Comparison of ENCODE assay signal across 28 cellular contexts in the genomic region with DNA sequence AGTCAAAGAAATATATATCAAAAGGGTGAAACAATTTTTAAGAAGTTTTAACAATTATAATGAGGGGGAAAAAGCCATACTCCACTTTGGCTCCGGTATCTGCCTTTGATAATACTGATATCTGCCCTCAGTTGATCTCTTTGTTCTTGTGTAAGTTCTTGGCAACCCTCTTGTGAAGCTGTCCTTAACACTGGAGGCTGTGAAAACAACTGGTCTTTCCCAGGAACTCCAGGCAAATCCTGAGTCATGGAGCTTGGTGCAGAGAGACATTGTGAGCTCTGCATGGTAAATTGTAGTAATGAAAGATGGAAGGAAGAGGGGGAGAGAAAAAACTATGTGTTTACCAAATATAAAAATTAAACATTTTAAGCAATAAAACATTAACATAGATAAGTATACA. TPM values are rescaled to one million over a fixed set of nuclear protein-coding genes. Genes with fewer than 3 reads are reported as not detected.
DNase-seq lines count a peak whose midpoint lies in the region; ATAC-seq and TF ChIP-seq lines count a peak whose summit lies in the region.
"Had no signal": no experiment of that assay in that cellular context is flagged by ENCODE, and none has a peak within 500 bp of the region (broad histone marks: within the 10 kb centered on the region; RNA-seq: fewer than 3 reads in every experiment).

No MANE protein-coding gene starts in this region.

- CTCF ChIA-PET in IMR-90 (lab: Yijun Ruan, JAX) (no interaction called here), WTC11 (lab: Charles Lee) (interaction anchor here (1.0 kb wide), 1 partner anchor 28 kb away, joined by 3 read pairs; no protein-coding TSS in a partner anchor)
- CTCF ChIA-PET in activated CD8-positive, alpha-beta T cell treated with anti-CD3 and anti-CD28 coated beads for 36 hours (lab: Charles Lee) = interaction anchor here (0.8 to 1.4 kb wide), 2 partner anchors 28 to 41 kb away, joined by 4 read pairs; no protein-coding TSS in a partner anchor

- H2AFZ ChIP-seq in IMR-90 (replicated peaks; ENCODE audit: low read length, poor library complexity) = no peak overlapping the region

- no peak overlapping the region for H3K27ac ChIP-seq in IMR-90 (ENCODE audit: insufficient read depth, low read length)
- H3K27ac ChIP-seq: C4-2B, esophagus squamous epithelium, right lobe of liver, WERI-Rb-1 had no signal

- no peak overlapping the region for H3K14ac ChIP-seq in IMR-90 (replicated peaks; ENCODE audit: low read depth, low read length)

- no peak overlapping the region for H3K18ac ChIP-seq in IMR-90 (ENCODE audit: low read depth, low read length)

- H3K27me3 ChIP-seq in IMR-90 (ENCODE audit: control insufficient read depth, insufficient read depth, low read length) = no peaks in the 10 kb centered on the region
- H3K27me3 ChIP-seq: esophagus squamous epithelium, right lobe of liver had no signal

- H2BK120ac ChIP-seq in IMR-90 (ENCODE audit: low read depth, low read length) = no peak overlapping the region

- dilution Hi-C loops in IMR-90 (cut with HindIII; ENCODE audit: low sequenced_read_pairs, unreplicated experiment) = no loop called here

- no peak overlapping the region for H4K5ac ChIP-seq in IMR-90 (ENCODE audit: low read depth, low read length)

- DNase-seq in IMR-90 = peak; percentile 33
- DNase-seq in cardiac fibroblast (ENCODE audit: low read depth in 2 of 2) = peak; percentile 7 to 46
- DNase-seq in left cardiac atrium = no peak
- peak; percentile 29 for DNase-seq in pons (ENCODE audit: low spot score)
- DNase-seq in activated CD8-positive, alpha-beta T cell treated with anti-CD3 and anti-CD28 coated beads for 36 hours = no peak
- no peak for DNase-seq in WTC11 (ENCODE audit: low spot score)
- DNase-seq: activated CD8-positive, alpha-beta memory T cell treated with anti-CD3 and anti-CD28 coated beads, Interleukin-2, amount 50 U/mL, for 4 hours; Calu3; cortex of kidney; endodermal cell; esophagus squamous epithelium; glutamatergic neuron; naive thymus-derived CD8-positive, alpha-beta T cell; NCI-H1105; NCI-H1930; NCI-H226; NCI-H774; right lobe of liver; stimulated activated naive CD8-positive, alpha-beta T cell treated with anti-CD3 and anti-CD28 coated beads, Interleukin-15, Interleukin-2, amounts not matched to agents 100 U/mL and 50 U/mL, for 24 hours; WERI-Rb-1 had no signal

- no peak overlapping the region for H3K4me2 ChIP-seq in IMR-90 (ENCODE audit: low read depth, low read length)

- TF ChIP-seq CTCF in IMR-90 (conservative IDR thresholded peaks at IDR 0.05; ENCODE audit: low read depth, low read length) (no peak), cardiac fibroblast (IDR thresholded peaks at IDR 0.05; ENCODE audit: low read depth, low read length) (no peak), WTC11 (IDR thresholded peaks at IDR 0.05) (no peak)
- TF ChIP-seq CTCF in activated CD8-positive, alpha-beta T cell treated with anti-CD3 and anti-CD28 coated beads for 36 hours (IDR thresholded peaks at IDR 0.05) = no peak

- no peaks in the 10 kb centered on the region for H3K4me1 Mint-ChIP-seq in activated CD8-positive, alpha-beta T cell treated with anti-CD3 and anti-CD28 coated beads for 36 hours (ENCODE audit: low read depth)
- H3K4me1 Mint-ChIP-seq in WTC11 = no peaks in the 10 kb centered on the region
- H3K4me1 Mint-ChIP-seq: brain had no signal

- H2AK5ac ChIP-seq in IMR-90 (ENCODE audit: low read depth, low read length) = no peak overlapping the region

- no peak overlapping the region for H2BK15ac ChIP-seq in IMR-90 (ENCODE audit: low read depth, low read length)

- H3K4me3 ChIP-seq in IMR-90 (ENCODE audit: insufficient read depth, low read depth, low read length) = no peak overlapping the region
- H3K4me3 ChIP-seq in cardiac fibroblast (replicated peaks in 1 of 2; ENCODE audit: low read depth in 2 of 2, low read length in 2 of 2) = no peak overlapping the region
- H3K4me3 ChIP-seq: esophagus squamous epithelium, GM12878, HAP-1, right lobe of liver had no signal

- no peak overlapping the region for H3K23ac ChIP-seq in IMR-90 (ENCODE audit: low read depth, low read length)

- H3K36me3 Mint-ChIP-seq in activated CD8-positive, alpha-beta T cell treated with anti-CD3 and anti-CD28 coated beads for 36 hours (ENCODE audit: low read depth) = peaks cover 13% of the 10 kb centered on the region
- peaks cover 46% of the 10 kb centered on the region for H3K36me3 Mint-ChIP-seq in WTC11

- TF ChIP-seq RAD21 in IMR-90 (IDR thresholded peaks at IDR 0.05; ENCODE audit: low read length) = no peak

- no peak overlapping the region for H3K4ac ChIP-seq in IMR-90 (ENCODE audit: low read depth, low read length)

- no peaks in the 10 kb centered on the region for H3K4me1 ChIP-seq in IMR-90 (ENCODE audit: control insufficient read depth, insufficient read depth, low read length)
- H3K4me1 ChIP-seq: esophagus squamous epithelium, HAP-1, right lobe of liver had no signal

- peaks cover 4% of the 10 kb centered on the region; the same call in 1 of the 2 replicates for H3K9me1 ChIP-seq in IMR-90 (ENCODE audit: insufficient read depth, low read length)

- H3K27me3 Mint-ChIP-seq in activated CD8-positive, alpha-beta T cell treated with anti-CD3 and anti-CD28 coated beads for 36 hours = no peaks in the 10 kb centered on the region
- no peaks in the 10 kb centered on the region for H3K27me3 Mint-ChIP-seq in WTC11 (ENCODE audit: low read depth)
- H3K27me3 Mint-ChIP-seq: brain; naive thymus-derived CD8-positive, alpha-beta T cell had no signal

- H3K79me1 ChIP-seq in IMR-90 (ENCODE audit: low read depth in 1 of 2, low read length in 2 of 2) = no peaks in the 10 kb centered on the region

- H2BK5ac ChIP-seq in IMR-90 (ENCODE audit: low read depth, low read length, poor library complexity, severe bottlenecking) = no peak overlapping the region

- no peak overlapping the region for H2BK20ac ChIP-seq in IMR-90 (ENCODE audit: low read depth, low read length)

- peaks cover 25% of the 10 kb centered on the region for H3K36me3 ChIP-seq in IMR-90 (ENCODE audit: control insufficient read depth, insufficient read depth, low read length)

- no peak overlapping the region for H2AK9ac ChIP-seq in IMR-90 (replicated peaks; ENCODE audit: low read depth, low read length, poor library complexity)

- BruUV-seq in IMR-90 (replicated peaks; lab: Mats Ljungman, UMichigan) = no TSS peak

- H4K20me1 ChIP-seq in IMR-90 (ENCODE audit: insufficient read depth, low read length) = no peaks in the 10 kb centered on the region

- no peaks in the 10 kb centered on the region for H3K9me3 ChIP-seq in IMR-90 (ENCODE audit: control insufficient read depth, insufficient read depth, low read length)
- H3K9me3 ChIP-seq: esophagus squamous epithelium, HAP-1, right lobe of liver had no signal

- intact Hi-C loops in IMR-90 (cut with micrococcal nuclease) (no loop called here), left cardiac atrium (cut with DNase I) (no loop called here)
- intact Hi-C loops in activated CD8-positive, alpha-beta T cell treated with anti-CD3 and anti-CD28 coated beads for 36 hours (cut with micrococcal nuclease) = no loop called here

- no peaks in the 10 kb centered on the region for H3K9me3 Mint-ChIP-seq in activated CD8-positive, alpha-beta T cell treated with anti-CD3 and anti-CD28 coated beads for 36 hours
- no peaks in the 10 kb centered on the region for H3K9me3 Mint-ChIP-seq in WTC11
- H3K9me3 Mint-ChIP-seq: brain; naive thymus-derived CD8-positive, alpha-beta T cell; T-helper 2 cell treated with Interferon-gamma antibody and Interleukin-4, amounts not matched to agents 5 μg/mL and 100 μg/mL, for 36 hours had no signal

- POLR2A ChIA-PET in IMR-90 (lab: Charles Lee; ENCODE audit: unreplicated experiment) = no interaction called here
- POLR2A ChIA-PET in activated CD8-positive, alpha-beta T cell treated with anti-CD3 and anti-CD28 coated beads for 36 hours (lab: Charles Lee) = no interaction called here
- POLR2A ChIA-PET in WTC11 (lab: Charles Lee) = no interaction called here

- H3K4me3 Mint-ChIP-seq in activated CD8-positive, alpha-beta T cell treated with anti-CD3 and anti-CD28 coated beads for 36 hours = no peak overlapping the region
- H3K4me3 Mint-ChIP-seq in WTC11 = no peak overlapping the region
- H3K4me3 Mint-ChIP-seq: brain; endodermal cell; naive thymus-derived CD8-positive, alpha-beta T cell; T-helper 2 cell treated with Interferon-gamma antibody and Interleukin-4, amounts not matched to agents 5 μg/mL and 100 μg/mL, for 36 hours had no signal

- H3K27ac Mint-ChIP-seq in activated CD8-positive, alpha-beta T cell treated with anti-CD3 and anti-CD28 coated beads for 36 hours = no peak overlapping the region
- H3K27ac Mint-ChIP-seq in WTC11 = no peak overlapping the region
- H3K27ac Mint-ChIP-seq: endodermal cell; T-helper 2 cell treated with Interferon-gamma antibody and Interleukin-4, amounts not matched to agents 5 μg/mL and 100 μg/mL, for 36 hours had no signal

- H3K56ac ChIP-seq in IMR-90 (ENCODE audit: extremely low read depth, insufficient read depth, low read length) = no peak overlapping the region

- TF ChIP-seq POLR2A in IMR-90 (IDR thresholded peaks at IDR 0.05; ENCODE audit: low read depth, low read length) = no peak

- no peak overlapping the region for H4K91ac ChIP-seq in IMR-90 (ENCODE audit: insufficient read depth, low read depth, low read length)

- in situ Hi-C loops in IMR-90 (cut with MboI; ENCODE audit: low sequenced_read_pairs) = no loop called here

- H4K8ac ChIP-seq in IMR-90 (ENCODE audit: low read depth in 2 of 2, low read length in 2 of 2) = no peak overlapping the region

- WGBS in IMR-90 (ENCODE audit: extremely low coverage in 2 of 2, insufficient read length in 1 of 2), 2 experiments = no CpG with 5 or more reads among the region's 1 CpG

- ATAC-seq in IMR-90 (ENCODE audit: low read depth) (no peak; the same call in 1 of the 2 replicates), left cardiac atrium (peak; percentile 66 to 86), HG03565 (IDR thresholded peaks at IDR 0.05; ENCODE audit: unreplicated experiment) (no peak), WTC11 (no peak)
- ATAC-seq in activated CD8-positive, alpha-beta T cell treated with anti-CD3 and anti-CD28 coated beads for 36 hours = no peak
- ATAC-seq: GM12878; naive thymus-derived CD8-positive, alpha-beta T cell; stimulated activated naive CD8-positive, alpha-beta T cell treated with anti-CD3 and anti-CD28 coated beads, Interleukin-15, Interleukin-2, amounts not matched to agents 100 U/mL and 50 U/mL, for 24 hours had no signal

- no peak overlapping the region for H3K9ac ChIP-seq in IMR-90 (ENCODE audit: low read depth, low read length)

RNA-seq across cellular contexts. Expression of a gene that starts 11.9 kb away (rescaled TPM):
- total RNA-seq in IMR-90 (2012; rRNA removed) (not detected in 2 replicates), left cardiac atrium (not detected), WTC11 (2021) (0.07 to 0.14 TPM in 2 of 3 replicates, not detected in the other)
- polyA plus RNA-seq in IMR-90 (2012; rRNA removed) = not detected in 2 replicates
- polyA plus RNA-seq in IMR-90 (2012; cell fraction: cytosol; rRNA removed) = not detected in 2 replicates
- polyA plus RNA-seq in IMR-90 (2012; cell fraction: nucleus; rRNA removed; ENCODE audit: low replicate concordance) = 0.02 TPM in 1 of 2 replicates, not detected in the other
- not detected for total RNA-seq in activated CD8-positive, alpha-beta T cell treated with anti-CD3 and anti-CD28 coated beads for 36 hours
- total RNA-seq: Calu3, esophagus squamous epithelium, GM12878, OCI-LY7, osteocyte, right lobe of liver had no signal
- polyA plus RNA-seq: naive thymus-derived CD8-positive, alpha-beta T cell had no signal

RNA-seq across cellular contexts. Expression of a gene that starts 38.7 kb away (rescaled TPM):
- 12.7 and 13.9 TPM in 2 replicates for total RNA-seq in IMR-90 (2012; rRNA removed)
- polyA plus RNA-seq in IMR-90 (2012; rRNA removed) = 6.8 and 8.1 TPM in 2 replicates
- polyA plus RNA-seq in IMR-90 (2012; cell fraction: cytosol; rRNA removed) = 1.3 and 1.4 TPM in 2 replicates
- polyA plus RNA-seq in IMR-90 (2012; cell fraction: nucleus; rRNA removed; ENCODE audit: low replicate concordance) = 5.0 and 39.0 TPM in 2 replicates
- total RNA-seq in left cardiac atrium = 10 to 100 TPM; 11.6 to 15.2 TPM
- 10 to 100 TPM; 16.6 to 16.9 TPM for total RNA-seq in activated CD8-positive, alpha-beta T cell treated with anti-CD3 and anti-CD28 coated beads for 36 hours
- total RNA-seq in WTC11 (2021) = 24.1 to 25.4 TPM (median 24.9 TPM) in 3 replicates

RNA-seq across cellular contexts. Expression of a gene that starts 39.0 kb away (rescaled TPM):
- 5.6 and 10.6 TPM in 2 replicates for total RNA-seq in IMR-90 (2012; rRNA removed)
- polyA plus RNA-seq in IMR-90 (2012; rRNA removed) = 3.2 and 5.1 TPM in 2 replicates
- polyA plus RNA-seq in IMR-90 (2012; cell fraction: cytosol; rRNA removed) = 0.69 and 1.2 TPM in 2 replicates
- 2.5 and 12.0 TPM in 2 replicates for polyA plus RNA-seq in IMR-90 (2012; cell fraction: nucleus; rRNA removed; ENCODE audit: low replicate concordance)
- 10 to 100 TPM in 1 of 2 donors, 1 to 10 TPM in 1; 9.4 to 11.8 TPM for total RNA-seq in left cardiac atrium
- 10 to 100 TPM; 11.5 to 13.4 TPM for total RNA-seq in activated CD8-positive, alpha-beta T cell treated with anti-CD3 and anti-CD28 coated beads for 36 hours
- 8.0 to 8.6 TPM (median 8.4 TPM) in 3 replicates for total RNA-seq in WTC11 (2021)

RNA-seq across cellular contexts. Expression of a gene that starts 42.4 kb away (rescaled TPM):
- total RNA-seq in IMR-90 (2012; rRNA removed) (9.3 and 10.3 TPM in 2 replicates), left cardiac atrium (10 to 100 TPM; 16.1 to 18.2 TPM), WTC11 (2021) (34.4 to 37.6 TPM (median 36.4 TPM) in 3 replicates)
- polyA plus RNA-seq in IMR-90 (2012; rRNA removed) = 12.2 and 15.2 TPM in 2 replicates
- polyA plus RNA-seq in IMR-90 (2012; cell fraction: cytosol; rRNA removed) = 3.8 and 5.8 TPM in 2 replicates
- polyA plus RNA-seq in IMR-90 (2012; cell fraction: nucleus; rRNA removed; ENCODE audit: low replicate concordance) = 9.4 and 43.7 TPM in 2 replicates
- total RNA-seq in activated CD8-positive, alpha-beta T cell treated with anti-CD3 and anti-CD28 coated beads for 36 hours = 10 to 100 TPM; 19.7 to 19.8 TPM

Comparison
In these comparisons a context has a peak if more than half of its experiments do, and no peak if none do; other contexts are left out.
1. ATAC-seq: peak in left cardiac atrium (2 of 2); none in IMR-90 (single experiment), activated CD8-positive, alpha-beta T cell treated with anti-CD3 and anti-CD28 coated beads for 36 hours (single experiment), HG03565 (single experiment) and WTC11 (single experiment).
2. DNase-seq: peak in IMR-90 (single experiment), cardiac fibroblast (2 of 2) and pons (single experiment); none in left cardiac atrium (single experiment), activated CD8-positive, alpha-beta T cell treated with anti-CD3 and anti-CD28 coated beads for 36 hours (single experiment) and WTC11 (single experiment).